8 cellular contexts compared by ENCODE assay signal in the genomic region with DNA sequence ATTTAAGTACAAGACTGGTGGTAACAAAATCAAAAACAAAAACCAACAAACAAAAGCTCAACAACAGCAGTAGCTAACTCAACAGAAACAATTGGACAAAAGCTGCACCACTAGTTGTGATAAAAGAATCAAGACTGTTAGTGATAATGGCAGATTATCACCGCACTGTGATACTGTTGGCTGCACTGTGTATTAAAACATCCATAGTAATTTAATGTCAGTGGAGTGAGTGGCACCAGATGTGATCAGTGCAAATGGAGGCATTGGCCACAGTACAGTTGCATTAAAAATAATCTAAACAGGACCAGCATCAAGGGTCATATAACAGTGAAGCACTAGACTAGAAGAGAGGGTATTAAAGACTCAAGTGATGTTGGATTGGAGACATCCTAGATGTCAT.
"Had no signal": no experiment of that assay in that cellular context is flagged by ENCODE, and none has a peak within 500 bp of the region (broad histone marks: within the 10 kb centered on the region; RNA-seq: fewer than 3 reads in every experiment).

No MANE protein-coding gene starts in this region.

- H3K4me3 Mint-ChIP-seq: HFFc6 had no signal

- H3K36me3 ChIP-seq: HAP-1 had no signal

- H3K9ac ChIP-seq: GM23248 had no signal

- ATAC-seq: HCT116, K562 had no signal

- H3K9me3 ChIP-seq: HAP-1 had no signal

- H3K27ac Mint-ChIP-seq: HFFc6 had no signal

- DNase-seq: GM23248, GOT3, H7, HFFc6, IMR-90 had no signal

- H3K27ac ChIP-seq: GM23248 had no signal

- H3K4me3 ChIP-seq: GM23248, HAP-1, K562 had no signal

- H2AFZ ChIP-seq: GM23248 had no signal
